In the genomic region with DNA sequence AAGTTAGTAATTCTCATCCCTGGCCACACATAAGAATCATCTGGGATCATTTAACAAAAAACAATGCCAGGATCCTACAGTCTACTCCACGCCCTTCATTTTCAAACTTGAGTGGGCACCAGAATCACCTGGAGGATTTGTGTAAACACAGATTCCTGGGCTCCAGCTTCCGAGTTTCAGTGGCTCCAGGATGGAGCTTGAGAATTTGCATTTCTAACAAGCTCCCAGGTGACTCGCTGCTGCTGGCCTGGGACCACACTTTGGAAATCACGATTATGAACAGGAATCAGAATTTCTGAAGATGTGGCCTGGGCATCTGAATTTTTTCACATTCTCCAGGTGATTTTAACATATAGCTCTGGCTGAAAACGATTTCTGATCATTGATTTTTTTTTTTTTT, we compare ENCODE assay signal across 17 cellular contexts.
DNase-seq lines count a peak whose midpoint lies in the region; ATAC-seq and TF ChIP-seq lines count a peak whose summit lies in the region.
"Had no signal": no experiment of that assay in that cellular context is flagged by ENCODE, and none has a peak within 500 bp of the region (broad histone marks: within the 10 kb centered on the region; RNA-seq: fewer than 3 reads in every experiment).

No MANE protein-coding gene starts in this region.

- intact Hi-C loops in colonic mucosa (cut with DNase I): loop anchor here (10.0 kb wide), 1 partner anchor 297 kb away; no protein-coding TSS in a partner anchor

- no peaks in the 10 kb centered on the region for H3K36me3 ChIP-seq in stomach smooth muscle (ENCODE audit: control insufficient read depth in 2 of 2, insufficient read depth in 2 of 2, low read length in 2 of 2)
- H3K36me3 ChIP-seq in colonic mucosa: no peaks in the 10 kb centered on the region
- H3K36me3 ChIP-seq: adrenal gland, pancreas had no signal

- peak overlapping the region; percentile 98 for H3K27ac Mint-ChIP-seq in HFFc6
- H3K27ac Mint-ChIP-seq: activated CD8-positive, alpha-beta T cell treated with anti-CD3 and anti-CD28 coated beads, Interleukin-2, amount 10 ng/mL, durations not matched to agents 7 days and 5 days; activated T-helper 1 cell treated with anti-CD3 and anti-CD28 coated beads, Interleukin-12 subunit alpha, Interleukin-12 subunit beta, Interleukin-2, Interleukin-4 antibody, amounts not matched to agents 30 ng/mL and 10 ng/mL and 1 ng/mL, durations not matched to agents 14 hours and 24 hours and 36 hours had no signal

- ATAC-seq in HG03439 (IDR thresholded peaks at IDR 0.05; ENCODE audit: unreplicated experiment): no peak
- no peak for ATAC-seq in HG02840 (IDR thresholded peaks at IDR 0.05; ENCODE audit: low FRiP score, unreplicated experiment)
- ATAC-seq in HG02642 (IDR thresholded peaks at IDR 0.05; ENCODE audit: poor library complexity, unreplicated experiment): no peak
- ATAC-seq: activated CD8-positive, alpha-beta T cell treated with anti-CD3 and anti-CD28 coated beads, Interleukin-2, amount 10 ng/mL, durations not matched to agents 7 days and 5 days had no signal

- peak overlapping the region; percentile 68 to 92 for H3K27ac ChIP-seq in coronary artery
- H3K27ac ChIP-seq in stomach smooth muscle (ENCODE audit: low read length): peak overlapping the region; percentile 77
- no peak overlapping the region for H3K27ac ChIP-seq in colonic mucosa
- H3K27ac ChIP-seq: pancreas had no signal

- no peaks in the 10 kb centered on the region for H3K36me3 Mint-ChIP-seq in HFFc6 (ENCODE audit: low read depth)

- no peaks in the 10 kb centered on the region for H3K9me3 Mint-ChIP-seq in HFFc6
- H3K9me3 Mint-ChIP-seq: activated T-helper 1 cell treated with anti-CD3 and anti-CD28 coated beads, Interleukin-12 subunit alpha, Interleukin-12 subunit beta, Interleukin-2, Interleukin-4 antibody, amounts not matched to agents 30 ng/mL and 10 ng/mL and 1 ng/mL, durations not matched to agents 14 hours and 24 hours and 36 hours had no signal

- peak overlapping the region; percentile 16 for H3K4me3 ChIP-seq in coronary artery
- peak overlapping the region in 1 of 2 donors; percentile 40 for H3K4me3 ChIP-seq in stomach smooth muscle (ENCODE audit: low read length in 2 of 2)
- H3K4me3 ChIP-seq in colonic mucosa: no peak overlapping the region
- H3K4me3 ChIP-seq: adrenal gland, pancreas had no signal

- DNase-seq in HFFc6: no peak
- DNase-seq in coronary artery (ENCODE audit: low spot score): peak; percentile 21
- peak; percentile 49 for DNase-seq in mesenteric fat pad (ENCODE audit: low spot score)
- DNase-seq in colonic mucosa: no peak
- DNase-seq: activated CD8-positive, alpha-beta T cell treated with anti-CD3 and anti-CD28 coated beads, Interleukin-2, amount 10 ng/mL, durations not matched to agents 7 days and 5 days; KG1; NCI-H1105; NCI-H2171; RPMI8226; stimulated activated naive CD4-positive, alpha-beta T cell had no signal

- H3K27me3 ChIP-seq in stomach smooth muscle (ENCODE audit: control insufficient read depth in 1 of 2, insufficient read depth in 2 of 2, low read length in 2 of 2): no peaks in the 10 kb centered on the region
- no peaks in the 10 kb centered on the region for H3K27me3 ChIP-seq in colonic mucosa
- H3K27me3 ChIP-seq: adrenal gland, pancreas had no signal

- H3K4me1 ChIP-seq in stomach smooth muscle (ENCODE audit: control insufficient read depth, insufficient read depth, low read length) (peaks cover 84% of the 10 kb centered on the region), colonic mucosa (no peaks in the 10 kb centered on the region)
- H3K4me1 ChIP-seq: pancreas had no signal

- peaks cover 3% of the 10 kb centered on the region; the same call in 1 of the 2 replicates for H3K27me3 Mint-ChIP-seq in HFFc6 (ENCODE audit: insufficient read depth)

- H3K9me3 ChIP-seq in stomach smooth muscle (ENCODE audit: control insufficient read depth in 2 of 2, low read length in 2 of 2): no peaks in the 10 kb centered on the region
- H3K9me3 ChIP-seq in colonic mucosa: no peaks in the 10 kb centered on the region
- H3K9me3 ChIP-seq: adrenal gland, pancreas had no signal

- peak overlapping the region; percentile 70 for H3K4me3 Mint-ChIP-seq in HFFc6
- H3K4me3 Mint-ChIP-seq: activated CD8-positive, alpha-beta T cell treated with anti-CD3 and anti-CD28 coated beads, Interleukin-2, amount 10 ng/mL, durations not matched to agents 7 days and 5 days; activated T-helper 1 cell treated with anti-CD3 and anti-CD28 coated beads, Interleukin-12 subunit alpha, Interleukin-12 subunit beta, Interleukin-2, Interleukin-4 antibody, amounts not matched to agents 30 ng/mL and 10 ng/mL and 1 ng/mL, durations not matched to agents 14 hours and 24 hours and 36 hours had no signal

- H3K9ac ChIP-seq in stomach smooth muscle (ENCODE audit: low read length in 2 of 2) (no peak overlapping the region), colonic mucosa (ENCODE audit: low read depth in 2 of 2, low read length in 2 of 2) (no peak overlapping the region)

- TF ChIP-seq CTCF in HFFc6 (IDR thresholded peaks at IDR 0.05): no peak
- no peak for TF ChIP-seq CTCF in coronary artery (IDR thresholded peaks at IDR 0.05)
- no peak for TF ChIP-seq CTCF in colonic mucosa (IDR thresholded peaks at IDR 0.05)

- peaks cover 98% of the 10 kb centered on the region for H3K4me1 Mint-ChIP-seq in HFFc6 (ENCODE audit: low read depth)

Comparison
In these comparisons a context has a peak if more than half of its experiments do, and no peak if none do; other contexts are left out.
1. DNase-seq: peak in coronary artery (single experiment) and mesenteric fat pad (single experiment); none in HFFc6 (single experiment) and colonic mucosa (single experiment).